Comparison of ENCODE assay signal across 8 cellular contexts in the genomic region with DNA sequence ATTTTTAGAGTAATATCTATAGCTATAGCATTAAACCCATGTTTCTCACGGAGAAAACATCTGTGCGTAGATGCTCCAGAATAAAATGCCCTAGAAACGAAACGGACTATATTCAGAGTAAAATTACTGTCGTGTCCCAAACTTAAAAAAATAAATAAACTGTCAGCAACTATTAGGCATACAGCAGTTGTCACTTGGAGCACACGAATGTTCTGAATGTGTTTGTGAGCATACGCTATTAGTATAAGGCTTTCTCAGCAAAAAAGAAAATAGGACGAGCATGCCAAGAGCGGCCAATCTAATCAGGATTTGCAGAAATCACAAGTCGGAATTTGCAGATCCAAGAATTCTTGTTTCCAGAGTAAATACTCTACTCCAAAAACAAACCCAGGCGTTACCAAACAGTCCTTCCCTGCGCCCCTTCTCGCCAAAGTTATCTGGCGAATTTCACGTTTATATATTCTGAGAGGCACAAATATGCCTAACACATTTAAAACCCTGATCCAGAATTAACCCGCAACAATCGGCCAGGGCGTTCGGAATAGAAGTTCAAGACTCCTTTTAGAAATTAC.
A peak's percentile ranks its signal among the peaks of the same experiment; 100 is the strongest.
DNase-seq lines count a peak whose midpoint lies in the region; ATAC-seq and TF ChIP-seq lines count a peak whose summit lies in the region.

No MANE protein-coding gene starts in this region.

- ATAC-seq in GM21390 (IDR thresholded peaks at IDR 0.05; ENCODE audit: unreplicated experiment): no peak
- no peak for ATAC-seq in GM18870 (IDR thresholded peaks at IDR 0.05; ENCODE audit: unreplicated experiment)

- H3K4me1 Mint-ChIP-seq in dendritic cell treated with granulocyte-macrophage colony-stimulating factor and Interleukin-4, amounts not matched to agents 40 ng/mL and 50 ng/mL, for 4 days (ENCODE audit: low read depth): peaks cover 6% of the 10 kb centered on the region

- intact Hi-C loops in dendritic cell treated with granulocyte-macrophage colony-stimulating factor and Interleukin-4, amounts not matched to agents 40 ng/mL and 50 ng/mL, for 4 days (cut with micrococcal nuclease): no loop called here

- H3K27ac ChIP-seq in C4-2B: peak overlapping the region; percentile 65

- H3K9ac ChIP-seq in mucosa of stomach (ENCODE audit: low read length): peak overlapping the region; percentile 83

- no peak overlapping the region for H3K27ac Mint-ChIP-seq in dendritic cell treated with granulocyte-macrophage colony-stimulating factor and Interleukin-4, amounts not matched to agents 40 ng/mL and 50 ng/mL, for 4 days

- peak overlapping the region; percentile 55 for H3K4me3 ChIP-seq in LNCaP clone FGC (ENCODE audit: low read depth, low read length)
- H3K4me3 ChIP-seq in mucosa of stomach (ENCODE audit: low read length): peak overlapping the region; percentile 65

- TF ChIP-seq CTCF in C4-2B (conservative IDR thresholded peaks at IDR 0.05) (no peak), LNCaP clone FGC (IDR thresholded peaks at IDR 0.05; ENCODE audit: control insufficient read depth, extremely low read depth, insufficient read depth) (no peak)

- H3K36me3 ChIP-seq in mucosa of stomach (ENCODE audit: control insufficient read depth, insufficient read depth, low read length): no peaks in the 10 kb centered on the region

- H3K9me3 Mint-ChIP-seq in dendritic cell treated with granulocyte-macrophage colony-stimulating factor and Interleukin-4, amounts not matched to agents 40 ng/mL and 50 ng/mL, for 4 days: no peaks in the 10 kb centered on the region

- H3K4me3 Mint-ChIP-seq in dendritic cell treated with granulocyte-macrophage colony-stimulating factor and Interleukin-4, amounts not matched to agents 40 ng/mL and 50 ng/mL, for 4 days: peak overlapping the region; percentile 64

- H3K4me1 ChIP-seq in mucosa of stomach (ENCODE audit: control insufficient read depth, insufficient read depth, low read length): peaks cover 13% of the 10 kb centered on the region

- DNase-seq in LNCaP clone FGC (ENCODE audit: low read depth) (no peak), NAMALWA (ENCODE audit: low spot score) (no peak), NCI-H2171 treated with DMSO at 0.1 percent for 48 hours (lab: John Stamatoyannopoulos, UW) (no peak)

- peaks cover 80% of the 10 kb centered on the region for H3K27me3 Mint-ChIP-seq in dendritic cell treated with granulocyte-macrophage colony-stimulating factor and Interleukin-4, amounts not matched to agents 40 ng/mL and 50 ng/mL, for 4 days

- H3K9me3 ChIP-seq in mucosa of stomach (ENCODE audit: control insufficient read depth, low read length): no peaks in the 10 kb centered on the region

- no peaks in the 10 kb centered on the region for H3K36me3 Mint-ChIP-seq in dendritic cell treated with granulocyte-macrophage colony-stimulating factor and Interleukin-4, amounts not matched to agents 40 ng/mL and 50 ng/mL, for 4 days (ENCODE audit: low read depth)

- no peaks in the 10 kb centered on the region for H3K27me3 ChIP-seq in mucosa of stomach (ENCODE audit: control insufficient read depth, insufficient read depth, low read length)
